ENCODE assay signal across 8 cellular contexts in genomic region chr14:104138098-104138890, GRCh38. TPM values are rescaled to one million over a fixed set of nuclear protein-coding genes. Genes with fewer than 3 reads are reported as not detected.
DNase-seq lines count a peak whose midpoint lies in the region; ATAC-seq and TF ChIP-seq lines count a peak whose summit lies in the region.

KIF26A (plus strand) TSS chr14:104138587; CDS start chr14:104138723, 136 bp downstream.

- H3K9me3 ChIP-seq in ES-I3 (ENCODE audit: control insufficient read depth, insufficient read depth, low read length), result no peaks in the 10 kb centered on the region
- H3K9me3 ChIP-seq in body of pancreas, result no peaks in the 10 kb centered on the region
- no peaks in the 10 kb centered on the region for H3K9me3 ChIP-seq in subcutaneous abdominal adipose tissue (ENCODE audit: control insufficient read depth in 5 of 5, low read length in 5 of 5)

- no peak for TF ChIP-seq POLR2A in body of pancreas (IDR thresholded peaks at IDR 0.05)
- TF ChIP-seq POLR2A in lower leg skin (IDR thresholded peaks at IDR 0.05), result no peak

- WGBS in body of pancreas, 2 donors, result 1 to 2% methylated on average over 20 to 83 of the region's 103 CpGs
- 0% methylated on average over 33 to 35 of the region's 103 CpGs for WGBS in lower leg skin, 2 donors

- no peak within 1 kb of the TSS for H3K27ac ChIP-seq in body of pancreas
- H3K27ac ChIP-seq in subcutaneous abdominal adipose tissue (ENCODE audit: low read depth, low read length), result no peak within 1 kb of the TSS

- no peaks in the 10 kb centered on the region for H3K36me3 ChIP-seq in ES-I3 (ENCODE audit: insufficient read depth, low read length)
- H3K36me3 ChIP-seq in body of pancreas (replicated peaks in 1 of 2; ENCODE audit: insufficient read depth in 1 of 2, low read depth in 2 of 2), result no peaks in the 10 kb centered on the region
- peaks cover 0 to 8% (median 0%) of the 10 kb centered on the region in 5 donors for H3K36me3 ChIP-seq in subcutaneous abdominal adipose tissue (ENCODE audit: control insufficient read depth in 5 of 5, insufficient read depth in 5 of 5, low read length in 5 of 5)

- no peak for TF ChIP-seq CTCF in body of pancreas (IDR thresholded peaks at IDR 0.05)
- no peak for TF ChIP-seq CTCF in lower leg skin (IDR thresholded peaks at IDR 0.05)

- H3K27me3 ChIP-seq in body of pancreas (peaks cover 0 to 21% of the 10 kb centered on the region in 2 donors), subcutaneous abdominal adipose tissue (ENCODE audit: control insufficient read depth in 5 of 5, insufficient read depth in 4 of 5, low read length in 5 of 5) (peaks cover 32 to 58% (median 43%) of the 10 kb centered on the region in 5 donors)

- ATAC-seq in body of pancreas, result peak; percentile 52
- no peak for ATAC-seq in HG03039 (IDR thresholded peaks at IDR 0.05; ENCODE audit: unreplicated experiment)

- intact Hi-C loops in body of pancreas (cut with DNase I), result loop anchor here (5.0 kb wide), 2 partner anchors 424 to 499 kb away; no protein-coding TSS in a partner anchor
- intact Hi-C loops in lower leg skin (cut with DNase I; ENCODE audit: low total_unique reads), result loop anchor here (5.0 to 10.0 kb wide), 2 partner anchors 424 to 497 kb away; no protein-coding TSS in a partner anchor

- H3K4me1 ChIP-seq in ES-I3 (ENCODE audit: insufficient read depth, low read length) (peaks cover 7% of the 10 kb centered on the region; the same call in 1 of the 2 replicates), body of pancreas (peaks cover 47% of the 10 kb centered on the region), subcutaneous abdominal adipose tissue (ENCODE audit: control insufficient read depth in 5 of 5, insufficient read depth in 5 of 5, low read length in 5 of 5) (peaks cover 0 to 53% (median 35%) of the 10 kb centered on the region in 5 donors)

- peak within 1 kb of the TSS; percentile 71 for H3K9ac ChIP-seq in ES-I3 (ENCODE audit: low read depth, low read length)
- H3K9ac ChIP-seq in subcutaneous abdominal adipose tissue (ENCODE audit: low read length in 5 of 5), result peak within 1 kb of the TSS in 3 of 5 donors; percentile 7 to 77 (median 35)

- DNase-seq in NCI-H510A treated with DMSO at 0.1 percent for 48 hours (lab: John Stamatoyannopoulos, UW) (peak; percentile 77), body of pancreas (peak in 2 of 4 donors; percentile 33 to 38), lower leg skin (ENCODE audit: low spot score in 2 of 2) (peak in 1 of 2 donors; percentile 82), activated gamma-delta T cell treated with Interleukin-2 at 50 U/mL for 16 hours (no peak), T1000 (lab: John Stamatoyannopoulos, UW) (no peak)

- H3K4me3 ChIP-seq in body of pancreas, result peak within 1 kb of the TSS in 1 of 2 donors; percentile 22
- H3K4me3 ChIP-seq in lower leg skin (ENCODE audit: low read depth, poor library complexity, severe bottlenecking), result peak within 1 kb of the TSS; percentile 28
- peak within 1 kb of the TSS in 4 of 5 donors; percentile 60 to 75 (median 66) for H3K4me3 ChIP-seq in subcutaneous abdominal adipose tissue (ENCODE audit: low read depth in 1 of 5, low read length in 5 of 5)

RNA-seq across cellular contexts. Expression of gene KIF26A, which starts in this region (rescaled TPM):
- total RNA-seq in body of pancreas (10 to 100 TPM; 14.8 to 17.1 TPM), lower leg skin (1 to 10 TPM; 3.7 to 5.3 (median 4.5) TPM)
